In genomic region chr3:65483475-65483874, GRCh38 we compare ENCODE assay signal across 1 cellular context.
TF ChIP-seq lines count a peak whose summit lies in the region.

No MANE protein-coding gene starts in this region.

TF ChIP-seq in WTC11, 78 proteins besides CTCF, POLR2A, EP300 and RAD21 (continued from another document):
- TF ChIP-seq AR (CRISPR knock-in tag; IDR thresholded peaks at IDR 0.05) (no peak), FOXP4 (CRISPR knock-in tag; IDR thresholded peaks at IDR 0.05) (no peak), ZNF317 (CRISPR knock-in tag; IDR thresholded peaks at IDR 0.05; ENCODE audit: borderline replicate concordance, low read depth) (no peak)
- TF ChIP-seq, protein P1, sequence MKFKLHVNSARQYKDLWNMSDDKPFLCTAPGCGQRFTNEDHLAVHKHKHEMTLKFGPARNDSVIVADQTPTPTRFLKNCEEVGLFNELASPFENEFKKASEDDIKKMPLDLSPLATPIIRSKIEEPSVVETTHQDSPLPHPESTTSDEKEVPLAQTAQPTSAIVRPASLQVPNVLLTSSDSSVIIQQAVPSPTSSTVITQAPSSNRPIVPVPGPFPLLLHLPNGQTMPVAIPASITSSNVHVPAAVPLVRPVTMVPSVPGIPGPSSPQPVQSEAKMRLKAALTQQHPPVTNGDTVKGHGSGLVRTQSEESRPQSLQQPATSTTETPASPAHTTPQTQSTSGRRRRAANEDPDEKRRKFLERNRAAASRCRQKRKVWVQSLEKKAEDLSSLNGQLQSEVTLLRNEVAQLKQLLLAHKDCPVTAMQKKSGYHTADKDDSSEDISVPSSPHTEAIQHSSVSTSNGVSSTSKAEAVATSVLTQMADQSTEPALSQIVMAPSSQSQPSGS (CRISPR knock-in tag; IDR thresholded peaks at IDR 0.05; ENCODE audit: borderline replicate concordance, low read depth): no peak
- TF ChIP-seq, protein P2, sequence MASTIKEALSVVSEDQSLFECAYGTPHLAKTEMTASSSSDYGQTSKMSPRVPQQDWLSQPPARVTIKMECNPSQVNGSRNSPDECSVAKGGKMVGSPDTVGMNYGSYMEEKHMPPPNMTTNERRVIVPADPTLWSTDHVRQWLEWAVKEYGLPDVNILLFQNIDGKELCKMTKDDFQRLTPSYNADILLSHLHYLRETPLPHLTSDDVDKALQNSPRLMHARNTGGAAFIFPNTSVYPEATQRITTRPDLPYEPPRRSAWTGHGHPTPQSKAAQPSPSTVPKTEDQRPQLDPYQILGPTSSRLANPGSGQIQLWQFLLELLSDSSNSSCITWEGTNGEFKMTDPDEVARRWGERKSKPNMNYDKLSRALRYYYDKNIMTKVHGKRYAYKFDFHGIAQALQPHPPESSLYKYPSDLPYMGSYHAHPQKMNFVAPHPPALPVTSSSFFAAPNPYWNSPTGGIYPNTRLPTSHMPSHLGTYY (CRISPR knock-in tag; IDR thresholded peaks at IDR 0.05): no peak
